ENCODE assay signal across 27 cellular contexts in genomic region chr11:44993971-44994705, GRCh38. TPM values are rescaled to one million over a fixed set of nuclear protein-coding genes. Genes with fewer than 3 reads are reported as not detected.
A peak's percentile ranks its signal among the peaks of the same experiment; 100 is the strongest.
DNase-seq lines count a peak whose midpoint lies in the region; ATAC-seq, FAIRE-seq and TF ChIP-seq lines count a peak whose summit lies in the region.
"Had no signal": no experiment of that assay in that cellular context is flagged by ENCODE, and none has a peak within 500 bp of the region (broad histone marks: within the 10 kb centered on the region; RNA-seq: fewer than 3 reads in every experiment).

No MANE protein-coding gene starts in this region.

- H3K9me3 ChIP-seq in pancreas (no peaks in the 10 kb centered on the region), GM23248 (ENCODE audit: low read depth) (no peaks in the 10 kb centered on the region)
- H3K9me3 ChIP-seq: A549, BE2C had no signal

- H3K9me3 Mint-ChIP-seq in activated CD4-positive, alpha-beta T cell treated with anti-CD3 and anti-CD28 coated beads for 36 hours (ENCODE audit: low read depth), result no peaks in the 10 kb centered on the region
- H3K9me3 Mint-ChIP-seq: activated naive CD4-positive, alpha-beta T cell treated with anti-CD3 and anti-CD28 coated beads, Interleukin-2, amount 10 ng/mL, durations not matched to agents 7 days and 5 days; activated T-helper 1 cell treated with anti-CD3 and anti-CD28 coated beads, Interleukin-12 subunit alpha, Interleukin-12 subunit beta, Interleukin-2, Interleukin-4 antibody, amounts not matched to agents 30 ng/mL and 10 ng/mL and 1 ng/mL, durations not matched to agents 14 hours and 24 hours and 36 hours; HFFc6; mesothelial cell of epicardium; naive thymus-derived CD4-positive, alpha-beta T cell; stimulated activated memory B cell treated with anti-CD40 and anti-IgM and Interleukin-4, amounts not matched to agents 10 μg/mL and 1 μg/mL and 100 μg/mL, for 72 hours had no signal

- WGBS in pancreas, 2 donors, result 34 to 36% methylated on average over 10 of the region's 10 CpGs
- WGBS in GM23248 (ENCODE audit: low coverage in 1 of 2, low lambda C conversion rate in 2 of 2, missing lambda C conversion rate in 2 of 2), 2 experiments, result 73 to 74% methylated on average over 10 of the region's 10 CpGs

- peak; percentile 80 for DNase-seq in NCI-H2107 treated with DMSO at 0.1 percent for 48 hours (lab: John Stamatoyannopoulos, UW; ENCODE audit: unreplicated experiment)
- DNase-seq in NCI-H2107 (lab: John Stamatoyannopoulos, UW), result no peak
- DNase-seq in NCI-H1092 treated with DMSO at 0.1 percent for 48 hours (lab: John Stamatoyannopoulos, UW), result peak; percentile 52
- no peak for DNase-seq in RWPE1 (ENCODE audit: low spot score)
- peak in 4 of 6 donors; percentile 77 to 86 (median 84) for DNase-seq in pancreas
- DNase-seq in GM23248, result no peak
- no peak for DNase-seq in NOMO-1 treated with dmso at 0.1 percent for 144 hours (lab: John Stamatoyannopoulos, UW; ENCODE audit: unreplicated experiment)
- no peak for DNase-seq in activated CD4-positive, alpha-beta T cell treated with anti-CD3 and anti-CD28 coated beads for 36 hours
- DNase-seq: activated CD4-positive, CD25-positive, alpha-beta regulatory T cell treated with anti-CD3 and anti-CD28 coated beads, Interleukin-2, amount 50 U/mL, for 72 hours; activated naive CD4-positive, alpha-beta T cell treated with anti-CD3 and anti-CD28 coated beads, Interleukin-2, amount 10 ng/mL, durations not matched to agents 7 days and 5 days; amniotic stem cell; BE2C; cortex of kidney; HFFc6; left ventricle myocardium superior; naive thymus-derived CD4-positive, alpha-beta T cell; NCI-H1436 treated with DMSO at 0.1 percent for 48 hours; NCI-H226; retina had no signal

- H3K4me1 ChIP-seq in pancreas, result peaks cover 29 to 55% (median 48%) of the 10 kb centered on the region in 3 donors
- H3K4me1 ChIP-seq in GM23248 (ENCODE audit: insufficient read depth), result no peaks in the 10 kb centered on the region
- H3K4me1 ChIP-seq: A549, BE2C had no signal

- H3K36me3 ChIP-seq in pancreas (no peaks in the 10 kb centered on the region), GM23248 (ENCODE audit: low read depth) (no peaks in the 10 kb centered on the region)
- H3K36me3 ChIP-seq: BE2C had no signal

- no peaks in the 10 kb centered on the region for H3K27me3 Mint-ChIP-seq in activated CD4-positive, alpha-beta T cell treated with anti-CD3 and anti-CD28 coated beads for 36 hours

- CTCF ChIA-PET in RWPE1 (lab: Yijun Ruan, JAX), result interaction anchor here (0.7 kb wide), 1 partner anchor 67 kb away, joined by 4 read pairs; no protein-coding TSS in a partner anchor
- CTCF ChIA-PET in activated CD4-positive, alpha-beta T cell treated with anti-CD3 and anti-CD28 coated beads for 36 hours (lab: Charles Lee), result no interaction called here

- no peaks in the 10 kb centered on the region for H3K9me2 ChIP-seq in GM23248 (ENCODE audit: insufficient read depth)

- H3K27ac Mint-ChIP-seq in activated CD4-positive, alpha-beta T cell treated with anti-CD3 and anti-CD28 coated beads for 36 hours, result no peak overlapping the region
- H3K27ac Mint-ChIP-seq: activated naive CD4-positive, alpha-beta T cell treated with anti-CD3 and anti-CD28 coated beads, Interleukin-2, amount 10 ng/mL, durations not matched to agents 7 days and 5 days; activated T-helper 1 cell treated with anti-CD3 and anti-CD28 coated beads, Interleukin-12 subunit alpha, Interleukin-12 subunit beta, Interleukin-2, Interleukin-4 antibody, amounts not matched to agents 30 ng/mL and 10 ng/mL and 1 ng/mL, durations not matched to agents 14 hours and 24 hours and 36 hours; HFFc6; mesothelial cell of epicardium; naive thymus-derived CD4-positive, alpha-beta T cell; stimulated activated memory B cell treated with anti-CD40 and anti-IgM and Interleukin-4, amounts not matched to agents 10 μg/mL and 1 μg/mL and 100 μg/mL, for 72 hours had no signal

- intact Hi-C loops in pancreas (cut with DNase I), result no loop called here
- intact Hi-C loops in activated CD4-positive, alpha-beta T cell treated with anti-CD3 and anti-CD28 coated beads for 36 hours (cut with DNase I, micrococcal nuclease), result no loop called here

- no peaks in the 10 kb centered on the region for H3K79me2 ChIP-seq in GM23248 (ENCODE audit: insufficient read depth)

- H3F3A ChIP-seq in GM23248 (ENCODE audit: insufficient read depth), result no peaks in the 10 kb centered on the region

- no peaks in the 10 kb centered on the region for H3K4me1 Mint-ChIP-seq in activated CD4-positive, alpha-beta T cell treated with anti-CD3 and anti-CD28 coated beads for 36 hours
- H3K4me1 Mint-ChIP-seq: activated naive CD4-positive, alpha-beta T cell treated with anti-CD3 and anti-CD28 coated beads, Interleukin-2, amount 10 ng/mL, durations not matched to agents 7 days and 5 days; mesothelial cell of epicardium had no signal

- no peak for TF ChIP-seq CTCF in RWPE1 (conservative IDR thresholded peaks at IDR 0.05; ENCODE audit: low read depth)
- TF ChIP-seq CTCF in pancreas (IDR thresholded peaks at IDR 0.05), result no peak

- H3K27me3 ChIP-seq in pancreas (no peaks in the 10 kb centered on the region), GM23248 (replicated peaks; ENCODE audit: insufficient read depth) (0 out of 2 replicates have a peak, but pooled peaks cover 7% of the 10 kb centered on the region)
- H3K27me3 ChIP-seq: BE2C had no signal

- no peak for FAIRE-seq in pancreas (lab: Jason Lieb, UNC)
- FAIRE-seq: A549, bronchial epithelial cell, GM12878, RCC 7860, TTC549 had no signal

- in situ Hi-C loops in GM23248 (cut with MboI), result no loop called here

- no peak overlapping the region for H3K4me3 Mint-ChIP-seq in activated CD4-positive, alpha-beta T cell treated with anti-CD3 and anti-CD28 coated beads for 36 hours
- H3K4me3 Mint-ChIP-seq: activated naive CD4-positive, alpha-beta T cell treated with anti-CD3 and anti-CD28 coated beads, Interleukin-2, amount 10 ng/mL, durations not matched to agents 7 days and 5 days; activated T-helper 1 cell treated with anti-CD3 and anti-CD28 coated beads, Interleukin-12 subunit alpha, Interleukin-12 subunit beta, Interleukin-2, Interleukin-4 antibody, amounts not matched to agents 30 ng/mL and 10 ng/mL and 1 ng/mL, durations not matched to agents 14 hours and 24 hours and 36 hours; HFFc6; mesothelial cell of epicardium; naive thymus-derived CD4-positive, alpha-beta T cell; stimulated activated memory B cell treated with anti-CD40 and anti-IgM and Interleukin-4, amounts not matched to agents 10 μg/mL and 1 μg/mL and 100 μg/mL, for 72 hours had no signal

- peak overlapping the region; percentile 50 for H3K27ac ChIP-seq in RWPE1
- peak overlapping the region; percentile 31 to 80 (median 58) for H3K27ac ChIP-seq in pancreas
- no peak overlapping the region for H3K27ac ChIP-seq in GM23248
- H3K27ac ChIP-seq: A549 had no signal

- H3K9ac ChIP-seq in GM23248, result no peak overlapping the region

- H4K20me1 ChIP-seq in GM23248 (ENCODE audit: insufficient read depth), result no peaks in the 10 kb centered on the region

- H2AFZ ChIP-seq in GM23248, result no peak overlapping the region

- ATAC-seq in pancreas, result peak; percentile 64 to 78 (median 72)
- no peak for ATAC-seq in activated CD4-positive, alpha-beta T cell treated with anti-CD3 and anti-CD28 coated beads for 36 hours
- ATAC-seq: A549; GM12878; left ventricle myocardium superior; naive thymus-derived CD4-positive, alpha-beta T cell; stimulated activated memory B cell treated with anti-CD40 and anti-IgM and Interleukin-4, amounts not matched to agents 10 μg/mL and 1 μg/mL and 100 μg/mL, for 72 hours had no signal

- no peak overlapping the region for H3K4me2 ChIP-seq in GM23248 (ENCODE audit: unreplicated experiment)
- H3K4me2 ChIP-seq: A549 had no signal

- H3K4me3 ChIP-seq in pancreas, result no peak overlapping the region
- no peak overlapping the region for H3K4me3 ChIP-seq in GM23248
- H3K4me3 ChIP-seq: A549, GM12878 had no signal

- POLR2A ChIA-PET in RWPE1 (lab: Yijun Ruan, JAX; ENCODE audit: low non-redundant PET), result no interaction called here
- POLR2A ChIA-PET in activated CD4-positive, alpha-beta T cell treated with anti-CD3 and anti-CD28 coated beads for 36 hours (lab: Charles Lee), result no interaction called here

- H3K36me3 Mint-ChIP-seq in activated CD4-positive, alpha-beta T cell treated with anti-CD3 and anti-CD28 coated beads for 36 hours (ENCODE audit: low read depth), result no peaks in the 10 kb centered on the region
- H3K36me3 Mint-ChIP-seq: activated naive CD4-positive, alpha-beta T cell treated with anti-CD3 and anti-CD28 coated beads, Interleukin-2, amount 10 ng/mL, durations not matched to agents 7 days and 5 days; mesothelial cell of epicardium; naive thymus-derived CD4-positive, alpha-beta T cell; stimulated activated memory B cell treated with anti-CD40 and anti-IgM and Interleukin-4, amounts not matched to agents 10 μg/mL and 1 μg/mL and 100 μg/mL, for 72 hours had no signal

RNA-seq across cellular contexts. Expression of gene TP53I11, which starts 43.5 kb away (rescaled TPM):
- 10 to 100 TPM; 22.3 to 40.2 (median 30.5) TPM for total RNA-seq in pancreas
- polyA plus RNA-seq in pancreas, result 10 to 100 TPM; 18.8 to 29.2 TPM
- total RNA-seq in GM23248 (2014; rRNA removed; shearing (Covaris generic)), result 59.9 and 66.5 TPM in 2 replicates
- polyA plus RNA-seq in GM23248 (2016; fragmentation: Nextera tagmentation; extraction: Ambion mirVana), result 117 and 118 TPM in 2 replicates
- total RNA-seq in activated CD4-positive, alpha-beta T cell treated with anti-CD3 and anti-CD28 coated beads for 36 hours, result 10 to 100 TPM; 14.3 to 15.8 TPM

Comparison
In these comparisons a context has a peak if more than half of its experiments do, and no peak if none do; other contexts are left out.
1. DNase-seq: peak in NCI-H2107 treated with DMSO at 0.1 percent for 48 hours (single experiment), NCI-H1092 treated with DMSO at 0.1 percent for 48 hours (single experiment) and pancreas (4 of 6); none in NCI-H2107 (single experiment), RWPE1 (single experiment), GM23248 (single experiment), NOMO-1 treated with dmso at 0.1 percent for 144 hours (single experiment) and activated CD4-positive, alpha-beta T cell treated with anti-CD3 and anti-CD28 coated beads for 36 hours (single experiment).